ENCODE assay signal across 10 cellular contexts in the genomic region with DNA sequence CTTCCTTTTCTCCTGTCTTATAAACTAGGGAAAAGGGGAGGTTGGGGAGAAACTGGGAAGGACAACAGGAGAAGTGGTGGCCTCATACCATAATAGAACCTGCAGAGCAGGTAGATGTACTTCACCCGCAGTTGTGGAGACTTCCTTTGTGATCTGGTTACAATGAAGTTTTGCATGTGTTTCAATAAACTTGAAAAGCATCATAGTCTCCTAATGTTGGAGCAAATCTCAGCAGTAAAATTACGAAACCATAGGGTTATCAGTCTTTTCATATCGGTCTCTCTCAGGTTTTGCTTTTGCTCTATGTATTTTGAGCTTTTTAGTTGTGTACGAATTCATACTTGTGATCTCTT. TPM values are rescaled to one million over a fixed set of nuclear protein-coding genes. Genes with fewer than 3 reads are reported as not detected.
A peak's percentile ranks its signal among the peaks of the same experiment; 100 is the strongest.
DNase-seq lines count a peak whose midpoint lies in the region; ATAC-seq, FAIRE-seq and TF ChIP-seq lines count a peak whose summit lies in the region.
"Had no signal": no experiment of that assay in that cellular context is flagged by ENCODE, and none has a peak within 500 bp of the region (broad histone marks: within the 10 kb centered on the region; RNA-seq: fewer than 3 reads in every experiment).

No MANE protein-coding gene starts in this region.

- no peaks in the 10 kb centered on the region for H3K79me2 ChIP-seq in keratinocyte (ENCODE audit: control insufficient read depth, insufficient read depth, low read length)

- FAIRE-seq in keratinocyte (lab: Jason Lieb, UNC), result no peak

- H3K27ac ChIP-seq in keratinocyte (ENCODE audit: control insufficient read depth, insufficient read depth, low read length) (no peak overlapping the region), subcutaneous abdominal adipose tissue (ENCODE audit: low read depth, low read length) (no peak overlapping the region)

- no peaks in the 10 kb centered on the region for H3K36me3 Mint-ChIP-seq in activated naive CD4-positive, alpha-beta T cell treated with anti-CD3 and anti-CD28 coated beads, Interleukin-2, amount 10 ng/mL, durations not matched to agents 7 days and 5 days
- no peaks in the 10 kb centered on the region for H3K36me3 Mint-ChIP-seq in activated CD8-positive, alpha-beta T cell treated with anti-CD3 and anti-CD28 coated beads, Interleukin-2, amount 10 ng/mL, durations not matched to agents 7 days and 5 days (ENCODE audit: low read depth)

- no peaks in the 10 kb centered on the region for H3K9me1 ChIP-seq in keratinocyte (ENCODE audit: control insufficient read depth, extremely low read depth, insufficient read depth, low read length)

- H3K4me3 ChIP-seq in keratinocyte (ENCODE audit: control insufficient read depth in 2 of 3, extremely low read depth in 1 of 3, insufficient read depth in 2 of 3, low read depth in 1 of 3, low read length in 3 of 3), result peak overlapping the region in 1 of 3 experiments; percentile 51
- peak overlapping the region in 3 of 5 donors; percentile 57 to 63 (median 61) for H3K4me3 ChIP-seq in subcutaneous abdominal adipose tissue (ENCODE audit: low read depth in 1 of 5, low read length in 5 of 5)

- no peaks in the 10 kb centered on the region for H3K9me3 ChIP-seq in keratinocyte (ENCODE audit: control insufficient read depth, low read depth, low read length)
- no peaks in the 10 kb centered on the region for H3K9me3 ChIP-seq in subcutaneous abdominal adipose tissue (ENCODE audit: control insufficient read depth in 5 of 5, low read length in 5 of 5)

- peaks cover 14% of the 10 kb centered on the region for H3K4me1 Mint-ChIP-seq in activated naive CD4-positive, alpha-beta T cell treated with anti-CD3 and anti-CD28 coated beads, Interleukin-2, amount 10 ng/mL, durations not matched to agents 7 days and 5 days
- H3K4me1 Mint-ChIP-seq in activated CD8-positive, alpha-beta T cell treated with anti-CD3 and anti-CD28 coated beads, Interleukin-2, amount 10 ng/mL, durations not matched to agents 7 days and 5 days (ENCODE audit: low read depth), result peaks cover 22% of the 10 kb centered on the region

- no peak for ATAC-seq in activated CD8-positive, alpha-beta T cell treated with anti-CD3 and anti-CD28 coated beads, Interleukin-2, amount 10 ng/mL, durations not matched to agents 7 days and 5 days

- H3K4me1 ChIP-seq in keratinocyte (ENCODE audit: control insufficient read depth, extremely low read depth, insufficient read depth, low read length) (peaks cover 4% of the 10 kb centered on the region), subcutaneous abdominal adipose tissue (ENCODE audit: control insufficient read depth in 5 of 5, insufficient read depth in 5 of 5, low read length in 5 of 5) (peaks cover 0 to 22% (median 17%) of the 10 kb centered on the region in 5 donors)

- POLR2A ChIA-PET in activated CD8-positive, alpha-beta T cell treated with anti-CD3 and anti-CD28 coated beads, Interleukin-2, amount 10 ng/mL, durations not matched to agents 7 days and 5 days (lab: Charles Lee), result interaction anchor here (1.5 kb wide), 1 partner anchor 96 kb away, joined by 3 read pairs; a partner anchor contains a TSS

- peak overlapping the region; percentile 73 for H3K4me3 Mint-ChIP-seq in activated naive CD4-positive, alpha-beta T cell treated with anti-CD3 and anti-CD28 coated beads, Interleukin-2, amount 10 ng/mL, durations not matched to agents 7 days and 5 days
- H3K4me3 Mint-ChIP-seq in activated CD8-positive, alpha-beta T cell treated with anti-CD3 and anti-CD28 coated beads, Interleukin-2, amount 10 ng/mL, durations not matched to agents 7 days and 5 days, result peak overlapping the region; percentile 73

- TF ChIP-seq CTCF in keratinocyte (optimal IDR thresholded peaks at IDR 0.05 in 1 of 3, IDR thresholded peaks at IDR 0.05 in 1 of 3, conservative IDR thresholded peaks at IDR 0.05 in 1 of 3; ENCODE audit: extremely low read depth in 1 of 3, insufficient read depth in 2 of 3, low read length in 3 of 3), result no peak

- H3K36me3 ChIP-seq in keratinocyte (ENCODE audit: control insufficient read depth in 2 of 2, extremely low read depth in 1 of 2, insufficient read depth in 2 of 2, low read length in 2 of 2) (no peaks in the 10 kb centered on the region), subcutaneous abdominal adipose tissue (ENCODE audit: control insufficient read depth in 5 of 5, insufficient read depth in 5 of 5, low read length in 5 of 5) (no peaks in the 10 kb centered on the region)

- H3K4me2 ChIP-seq in keratinocyte (ENCODE audit: control insufficient read depth, extremely low read depth, insufficient read depth, low read depth, low read length), result peak overlapping the region; percentile 78

- no peaks in the 10 kb centered on the region for H3K9me3 Mint-ChIP-seq in activated naive CD4-positive, alpha-beta T cell treated with anti-CD3 and anti-CD28 coated beads, Interleukin-2, amount 10 ng/mL, durations not matched to agents 7 days and 5 days
- no peaks in the 10 kb centered on the region for H3K9me3 Mint-ChIP-seq in activated CD8-positive, alpha-beta T cell treated with anti-CD3 and anti-CD28 coated beads, Interleukin-2, amount 10 ng/mL, durations not matched to agents 7 days and 5 days (ENCODE audit: insufficient read depth)

- H2AFZ ChIP-seq in keratinocyte (ENCODE audit: control insufficient read depth, low read length), result no peak overlapping the region

- H3K27me3 ChIP-seq in keratinocyte (ENCODE audit: control insufficient read depth, extremely low read depth, insufficient read depth, low read length), result peaks cover 26% of the 10 kb centered on the region
- H3K27me3 ChIP-seq in subcutaneous abdominal adipose tissue (ENCODE audit: control insufficient read depth in 5 of 5, insufficient read depth in 4 of 5, low read length in 5 of 5), result peaks cover 0 to 2% (median 0%) of the 10 kb centered on the region in 5 donors

- H4K20me1 ChIP-seq in keratinocyte (ENCODE audit: control insufficient read depth, extremely low read depth, insufficient read depth, low read length), result no peaks in the 10 kb centered on the region

- CTCF ChIA-PET in activated naive CD4-positive, alpha-beta T cell treated with anti-CD3 and anti-CD28 coated beads, Interleukin-2, amount 10 ng/mL, durations not matched to agents 7 days and 5 days (lab: Charles Lee), result no interaction called here
- CTCF ChIA-PET in activated CD8-positive, alpha-beta T cell treated with anti-CD3 and anti-CD28 coated beads, Interleukin-2, amount 10 ng/mL, durations not matched to agents 7 days and 5 days (lab: Charles Lee), result interaction anchor here (0.9 to 1.3 kb wide), 3 partner anchors 140 to 367 kb away, joined by 3 read pairs; no protein-coding TSS in a partner anchor

- H3K27me3 Mint-ChIP-seq in activated naive CD4-positive, alpha-beta T cell treated with anti-CD3 and anti-CD28 coated beads, Interleukin-2, amount 10 ng/mL, durations not matched to agents 7 days and 5 days, result peaks cover 77% of the 10 kb centered on the region
- H3K27me3 Mint-ChIP-seq in activated CD8-positive, alpha-beta T cell treated with anti-CD3 and anti-CD28 coated beads, Interleukin-2, amount 10 ng/mL, durations not matched to agents 7 days and 5 days (ENCODE audit: low read depth), result peaks cover 23% of the 10 kb centered on the region

- no peak overlapping the region for H3K9ac ChIP-seq in keratinocyte (ENCODE audit: control insufficient read depth, extremely low read depth, insufficient read depth, low read length)
- H3K9ac ChIP-seq in subcutaneous abdominal adipose tissue (ENCODE audit: low read length in 5 of 5), result peak overlapping the region in 1 of 5 donors; percentile 47

- no peak overlapping the region for H3K27ac Mint-ChIP-seq in activated naive CD4-positive, alpha-beta T cell treated with anti-CD3 and anti-CD28 coated beads, Interleukin-2, amount 10 ng/mL, durations not matched to agents 7 days and 5 days
- H3K27ac Mint-ChIP-seq in activated CD8-positive, alpha-beta T cell treated with anti-CD3 and anti-CD28 coated beads, Interleukin-2, amount 10 ng/mL, durations not matched to agents 7 days and 5 days, result no peak overlapping the region

- dilution Hi-C loops in keratinocyte (cut with MboI; ENCODE audit: extremely low pct_ligation_motif_present, low sequenced_read_pairs), result no loop called here

- no peak for DNase-seq in activated naive CD4-positive, alpha-beta T cell treated with anti-CD3 and anti-CD28 coated beads, Interleukin-2, amount 10 ng/mL, durations not matched to agents 7 days and 5 days
- no peak for DNase-seq in activated naive CD4-positive, alpha-beta T cell treated with Interleukin-2 at 50 U/mL for 16 hours
- DNase-seq in activated CD8-positive, alpha-beta T cell treated with anti-CD3 and anti-CD28 coated beads, Interleukin-2, amount 10 ng/mL, durations not matched to agents 7 days and 5 days, result no peak
- no peak for DNase-seq in keratinocyte (ENCODE audit: low read depth, low spot score)
- no peak for DNase-seq in effector CD8-positive, alpha-beta T cell (lab: John Stamatoyannopoulos, UW)
- DNase-seq in LoVo (ENCODE audit: low spot score), result no peak
- DNase-seq in iPS-NIHi7 (ENCODE audit: extremely low spot score), result no peak
- DNase-seq: DND-41, NCI-H1436 treated with DMSO at 0.1 percent for 48 hours had no signal

RNA-seq across cellular contexts. Expression of a gene that starts 30.5 kb away (rescaled TPM):
- under 1 TPM; 0.29 to 0.31 TPM for total RNA-seq in activated CD8-positive, alpha-beta T cell treated with anti-CD3 and anti-CD28 coated beads, Interleukin-2, amount 10 ng/mL, durations not matched to agents 7 days and 5 days
- polyA plus RNA-seq in keratinocyte, result 0.14 to 0.50 TPM (median 0.17 TPM) in 3 replicates
- not detected for polyA plus RNA-seq in keratinocyte (2011; ENCODE audit: low read depth)
- 0.44 and 0.62 TPM in 2 replicates for polyA plus RNA-seq in keratinocyte (2011; cell fraction: cytosol; rRNA removed)
- polyA plus RNA-seq in keratinocyte (2011; cell fraction: nucleus; rRNA removed), result 0.82 and 1.0 TPM in 2 replicates
- polyA plus RNA-seq in keratinocyte (2012; ENCODE audit: low replicate concordance), result 0.28 and 1.3 TPM in 2 replicates
- polyA minus RNA-seq in keratinocyte, result 0.23 to 0.72 TPM (median 0.51 TPM) in 3 replicates
- polyA minus RNA-seq in keratinocyte (2011; cell fraction: cytosol; rRNA and poly(A)+ RNA removed), result 0.96 TPM
- 0.53 and 0.54 TPM in 2 replicates for polyA minus RNA-seq in keratinocyte (2011; cell fraction: nucleus; rRNA and poly(A)+ RNA removed)
